1 cellular context compared by ENCODE assay signal in the genomic region with DNA sequence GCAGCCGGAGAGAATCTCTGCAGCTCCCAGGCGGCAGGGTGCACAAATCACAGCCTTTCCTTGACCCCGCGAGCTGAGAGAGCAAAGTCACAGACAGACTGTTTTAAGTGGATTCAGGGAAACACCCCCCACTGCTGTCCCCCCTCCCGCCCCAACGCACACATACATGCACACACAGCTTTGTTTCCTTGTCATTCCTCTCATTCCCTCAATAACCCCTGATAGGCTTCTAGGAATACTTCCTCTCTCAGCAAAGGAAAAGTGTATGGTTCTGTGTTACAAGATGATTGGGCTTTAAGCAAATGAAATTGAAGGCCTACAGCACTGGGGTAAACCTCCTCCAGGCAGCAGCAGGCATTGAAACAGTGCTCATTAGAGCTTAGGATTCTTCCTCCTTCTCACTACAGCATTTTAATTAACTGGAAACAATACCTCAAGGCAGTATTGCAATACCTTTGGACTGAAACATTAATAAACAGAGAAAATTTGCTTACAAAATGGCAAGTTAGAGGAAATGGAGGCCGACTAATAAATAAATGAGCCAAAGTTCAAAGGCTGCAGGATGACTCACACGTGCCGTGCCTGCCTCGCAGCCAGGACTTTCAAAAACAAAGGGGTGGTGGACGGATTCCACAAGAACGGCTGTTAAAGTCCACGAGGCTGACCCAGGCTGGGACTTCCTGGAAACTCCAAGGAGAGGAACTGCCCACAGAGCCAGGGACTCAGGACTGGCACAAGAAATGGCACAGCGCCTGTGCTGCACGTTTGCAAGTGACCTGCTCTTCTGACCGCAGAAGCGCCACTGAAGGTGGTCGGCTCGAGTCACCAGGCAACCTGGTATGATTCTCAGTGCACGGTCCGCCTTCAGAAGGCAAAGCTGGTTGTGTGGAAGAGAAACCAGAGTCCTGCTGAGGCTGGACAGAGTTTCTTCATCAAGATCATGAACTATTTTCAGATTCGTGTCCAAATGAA.
TF ChIP-seq lines count a peak whose summit lies in the region.

No MANE protein-coding gene starts in this region.

TF ChIP-seq in HepG2, 621 proteins besides CTCF, POLR2A, EP300 and RAD21 (continued from another document):
- TF ChIP-seq, protein P1, sequence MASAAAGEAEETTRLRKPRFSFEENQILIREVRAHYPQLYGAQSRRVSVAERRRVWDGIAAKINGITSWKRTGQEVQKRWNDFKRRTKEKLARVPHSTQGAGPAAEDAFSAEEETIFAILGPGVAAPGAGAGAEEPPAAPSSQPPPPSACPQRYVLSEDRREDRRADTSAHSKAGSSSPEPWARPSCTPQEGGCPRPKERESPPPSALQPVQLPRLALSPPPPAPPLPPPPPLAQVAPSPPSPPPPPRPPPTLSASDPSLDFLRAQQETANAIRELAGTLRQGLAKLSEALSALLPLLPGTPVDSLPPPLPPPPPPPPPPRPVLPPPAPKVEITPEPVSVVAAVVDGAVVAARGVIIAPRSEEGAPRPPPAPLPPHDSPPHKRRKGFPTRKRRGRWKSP (CRISPR knock-in tag; IDR thresholded peaks at IDR 0.05), result 0 out of 2 replicates have a peak, but pooled peaks have one; percentile 20
- TF ChIP-seq ZNF558 (CRISPR knock-in tag; IDR thresholded peaks at IDR 0.05; ENCODE audit: borderline replicate concordance), result 0 out of 2 replicates have a peak, but pooled peaks have one; percentile 22
- peak; percentile 26; the same call in 1 of the 2 replicates for TF ChIP-seq KMT2A (CRISPR knock-in tag; IDR thresholded peaks at IDR 0.05)
- no peak for TF ChIP-seq GABPA (IDR thresholded peaks at IDR 0.05; ENCODE audit: low read depth, low read length)
- TF ChIP-seq GABPA (CRISPR knock-in tag; IDR thresholded peaks at IDR 0.05; ENCODE audit: low read depth), result peak; percentile 37; the same call in 1 of the 2 replicates
- no peak for TF ChIP-seq ZNF180 (CRISPR knock-in tag; IDR thresholded peaks at IDR 0.05; ENCODE audit: borderline replicate concordance, low read depth)
